Comparison of ENCODE assay signal across 8 cellular contexts in genomic region chr19:57682226-57682766, GRCh38. TPM values are rescaled to one million over a fixed set of nuclear protein-coding genes. Genes with fewer than 3 reads are reported as not detected.
DNase-seq lines count a peak whose midpoint lies in the region; FAIRE-seq and TF ChIP-seq lines count a peak whose summit lies in the region.

No MANE protein-coding gene starts in this region.

- H3K27ac ChIP-seq in HEK293 (ENCODE audit: extremely low read depth, low read depth, low read length) (peak overlapping the region; percentile 26; the same call in 1 of the 2 replicates), RWPE1 (peak overlapping the region; percentile 74), small intestine (ENCODE audit: low read depth in 1 of 2, low read length in 1 of 2) (peak overlapping the region in 1 of 2 donors; percentile 47)

- POLR2A ChIA-PET in HEK293 (lab: Yijun Ruan, JAX) = interaction anchor here (0.6 to 1.8 kb wide), 16 partner anchors 11 to 726 kb away, joined by 3 to 16 read pairs (median 4); partner anchors contain the start of genes ZNF134, ZNF211, ZNF584 and ZNF586
- POLR2A ChIA-PET in RWPE1 (lab: Yijun Ruan, JAX; ENCODE audit: low non-redundant PET) = no interaction called here

- H3K4me3 ChIP-seq in HEK293 (ENCODE audit: low read depth, low read length) = peak overlapping the region; percentile 92
- peak overlapping the region; percentile 87 to 97 for H3K4me3 ChIP-seq in foreskin fibroblast (ENCODE audit: low read depth in 1 of 2, low read length in 2 of 2)
- peak overlapping the region; percentile 58 to 74 for H3K4me3 ChIP-seq in small intestine (ENCODE audit: low read depth in 1 of 2, low read length in 2 of 2)

- CTCF ChIA-PET in HEK293 (lab: Yijun Ruan, JAX) (interaction anchor here (0.7 to 1.6 kb wide), 7 partner anchors 8 to 549 kb away, joined by 3 to 6 read pairs (median 5); no protein-coding TSS in a partner anchor), RWPE1 (lab: Yijun Ruan, JAX) (no interaction called here)

- no peak for FAIRE-seq in small intestine (lab: Jason Lieb, UNC)

- WGBS in small intestine, 3 donors = 3 to 6% (median 4%) methylated on average over 19 of the region's 19 CpGs

- DNase-seq in RWPE1 (ENCODE audit: low spot score) (no peak), foreskin fibroblast (no peak), small intestine (no peak), NCI-H2196 (lab: John Stamatoyannopoulos, UW; ENCODE audit: unreplicated experiment) (no peak), activated gamma-delta T cell treated with Interleukin-2 at 50 U/mL for 16 hours (no peak), NCI-H510A (lab: John Stamatoyannopoulos, UW) (no peak), germinal center (ENCODE audit: low spot score) (no peak)

- H3K4me1 ChIP-seq in HEK293 (ENCODE audit: control insufficient read depth, insufficient read depth, low read length) (no peaks in the 10 kb centered on the region), small intestine (ENCODE audit: control insufficient read depth in 2 of 2, insufficient read depth in 1 of 2, low read depth in 1 of 2, low read length in 1 of 2) (peaks cover 0 to 5% of the 10 kb centered on the region in 2 donors)

- TF ChIP-seq CTCF in HEK293 (tag by site-specific recombination; IDR thresholded peaks at IDR 0.05) (no peak), RWPE1 (conservative IDR thresholded peaks at IDR 0.05; ENCODE audit: low read depth) (no peak), foreskin fibroblast (IDR thresholded peaks at IDR 0.05; ENCODE audit: low read depth, low read length) (no peak)

- H3K36me3 ChIP-seq in HEK293 (ENCODE audit: control insufficient read depth in 2 of 2, insufficient read depth in 1 of 2, low read length in 2 of 2) (peaks cover 9 to 47% of the 10 kb centered on the region in 2 experiments; a peak in 1 of 3 replicates), small intestine (ENCODE audit: control insufficient read depth in 2 of 2, insufficient read depth in 2 of 2, low read length in 2 of 2) (peaks cover 24 to 33% of the 10 kb centered on the region in 2 donors)

- peaks cover 20% of the 10 kb centered on the region for H3K9me3 ChIP-seq in HEK293 (ENCODE audit: control insufficient read depth, insufficient read depth, low read depth, low read length)
- peaks cover 6% of the 10 kb centered on the region for H3K9me3 ChIP-seq in small intestine (ENCODE audit: control insufficient read depth, low read depth)

- no peaks in the 10 kb centered on the region for H3K27me3 ChIP-seq in small intestine (ENCODE audit: control insufficient read depth in 2 of 2, insufficient read depth in 2 of 2, low read length in 2 of 2)

TF ChIP-seq in HEK293, 187 proteins besides CTCF, POLR2A, EP300 and RAD21:
- no peak for TF ChIP-seq ZFP41 (tag by site-specific recombination; IDR thresholded peaks at IDR 0.05; ENCODE audit: borderline replicate concordance)
- no peak for TF ChIP-seq ZBTB1 (tag by site-specific recombination; IDR thresholded peaks at IDR 0.05)
- TF ChIP-seq HOXD13 (CRISPR knock-in tag; IDR thresholded peaks at IDR 0.05; ENCODE audit: borderline replicate concordance) = 0 out of 2 replicates have a peak, but pooled peaks have one; percentile 0
- TF ChIP-seq ZSCAN16 (tag by site-specific recombination; IDR thresholded peaks at IDR 0.05) = no peak
- TF ChIP-seq ZNF202 (tag by site-specific recombination; IDR thresholded peaks at IDR 0.05; ENCODE audit: borderline replicate concordance) = no peak
- TF ChIP-seq, protein P1, sequence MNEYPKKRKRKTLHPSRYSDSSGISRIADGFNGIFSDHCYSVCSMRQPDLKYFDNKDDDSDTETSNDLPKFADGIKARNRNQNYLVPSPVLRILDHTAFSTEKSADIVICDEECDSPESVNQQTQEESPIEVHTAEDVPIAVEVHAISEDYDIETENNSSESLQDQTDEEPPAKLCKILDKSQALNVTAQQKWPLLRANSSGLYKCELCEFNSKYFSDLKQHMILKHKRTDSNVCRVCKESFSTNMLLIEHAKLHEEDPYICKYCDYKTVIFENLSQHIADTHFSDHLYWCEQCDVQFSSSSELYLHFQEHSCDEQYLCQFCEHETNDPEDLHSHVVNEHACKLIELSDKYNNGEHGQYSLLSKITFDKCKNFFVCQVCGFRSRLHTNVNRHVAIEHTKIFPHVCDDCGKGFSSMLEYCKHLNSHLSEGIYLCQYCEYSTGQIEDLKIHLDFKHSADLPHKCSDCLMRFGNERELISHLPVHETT (tag by site-specific recombination; IDR thresholded peaks at IDR 0.05) = no peak
- 0 out of 2 replicates have a peak, but pooled peaks have one; percentile 60 for TF ChIP-seq GLI4 (tag by site-specific recombination; IDR thresholded peaks at IDR 0.05)
- peak; percentile 87; the same call in 1 of the 2 replicates for TF ChIP-seq ZFP37 (tag by site-specific recombination; IDR thresholded peaks at IDR 0.05)
- TF ChIP-seq ZSCAN4 (tag by site-specific recombination; IDR thresholded peaks at IDR 0.05) = 0 out of 2 replicates have a peak, but pooled peaks have one; percentile 0
- no peak for TF ChIP-seq ZNF654 (tag by site-specific recombination; IDR thresholded peaks at IDR 0.05; ENCODE audit: low read depth)
- TF ChIP-seq ZBTB26 (tag by site-specific recombination; optimal IDR thresholded peaks at IDR 0.05) = peak; percentile 17
- peak; percentile 21; the same call in 1 of the 2 replicates for TF ChIP-seq PBX3 (CRISPR knock-in tag; IDR thresholded peaks at IDR 0.05)
- peak; percentile 13; the same call in 1 of the 2 replicates for TF ChIP-seq ZBTB11 (tag by site-specific recombination; conservative IDR thresholded peaks at IDR 0.05; ENCODE audit: low read depth)
- no peak for TF ChIP-seq ZNF391 (tag by site-specific recombination; IDR thresholded peaks at IDR 0.05; ENCODE audit: borderline replicate concordance, low read depth)
- TF ChIP-seq ZNF138 (tag by site-specific recombination; IDR thresholded peaks at IDR 0.05; ENCODE audit: borderline replicate concordance) = 0 out of 2 replicates have a peak, but pooled peaks have one; percentile 24

RNA-seq across cellular contexts. Expression of gene ZNF551, which starts 0.5 kb away (rescaled TPM):
- polyA plus RNA-seq in small intestine = 1 to 10 TPM; 1.1 to 3.2 (median 1.1) TPM

RNA-seq across cellular contexts. Expression of gene ZSCAN4, which starts 13.6 kb away (rescaled TPM):
- under 1 TPM in 1 of 3 donors, not detected in 2; 0.06 TPM for polyA plus RNA-seq in small intestine

RNA-seq across cellular contexts. Expression of gene ZNF154, which starts 26.7 kb away (rescaled TPM):
- polyA plus RNA-seq in small intestine = 1 to 10 TPM in 1 of 3 donors, under 1 TPM in 1, not detected in 1; 0.27 to 1.4 TPM

RNA-seq across cellular contexts. Expression of gene ZNF671, which starts 45.1 kb away (rescaled TPM):
- polyA plus RNA-seq in small intestine = 1 to 10 TPM; 1.6 to 3.7 (median 2.0) TPM

RNA-seq across cellular contexts. Expression of gene ZNF211, which starts 49.3 kb away (rescaled TPM):
- 10 to 100 TPM in 1 of 3 donors, 1 to 10 TPM in 2; 4.3 to 12.3 (median 7.0) TPM for polyA plus RNA-seq in small intestine
